23 cellular contexts compared by ENCODE assay signal in the genomic region with DNA sequence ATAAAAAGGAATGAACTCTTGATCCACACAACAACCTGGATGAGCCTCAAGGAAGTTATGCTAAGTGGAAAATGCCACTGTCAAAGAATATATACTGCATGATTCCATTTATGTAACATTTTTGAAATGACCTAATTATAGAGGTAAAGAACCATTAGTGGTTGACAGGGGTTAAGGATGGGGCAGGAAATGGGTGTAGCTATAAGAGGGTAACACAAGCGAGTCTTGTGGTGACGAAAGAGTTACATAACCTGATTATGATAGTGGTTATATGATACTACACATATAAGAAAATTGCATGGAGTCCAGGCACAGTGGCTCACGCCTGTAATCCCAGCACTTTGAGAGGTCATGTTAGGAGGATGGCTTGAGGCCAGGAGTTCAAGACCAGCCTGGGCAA.
"Had no signal": no experiment of that assay in that cellular context is flagged by ENCODE, and none has a peak within 500 bp of the region (broad histone marks: within the 10 kb centered on the region; RNA-seq: fewer than 3 reads in every experiment).

No MANE protein-coding gene starts in this region.

- H3K36me3 Mint-ChIP-seq: activated naive CD4-positive, alpha-beta T cell treated with anti-CD3 and anti-CD28 coated beads, Interleukin-2, amount 10 ng/mL, durations not matched to agents 7 days and 5 days; activated naive CD8-positive, alpha-beta T cell treated with anti-CD3 and anti-CD28 coated beads for 36 hours; T-cell had no signal

- H3K4me3 ChIP-seq: cardiac muscle cell, SK-N-MC had no signal

- H3K27me3 Mint-ChIP-seq: activated naive CD4-positive, alpha-beta T cell treated with anti-CD3 and anti-CD28 coated beads, Interleukin-2, amount 10 ng/mL, durations not matched to agents 7 days and 5 days had no signal

- H3K27ac Mint-ChIP-seq: activated CD4-positive, alpha-beta memory T cell treated with anti-CD3 and anti-CD28 coated beads, Interleukin-2, amount 10 ng/mL, durations not matched to agents 7 days and 5 days; activated CD4-positive, alpha-beta T cell treated with anti-CD3 and anti-CD28 coated beads for 36 hours; activated naive CD4-positive, alpha-beta T cell treated with anti-CD3 and anti-CD28 coated beads, Interleukin-2, amount 10 ng/mL, durations not matched to agents 7 days and 5 days; activated naive CD8-positive, alpha-beta T cell treated with anti-CD3 and anti-CD28 coated beads for 36 hours; activated T-helper 17 cell treated with anti-CD3 and anti-CD28 coated beads, Interleukin-2, amount 50 U/mL, for 72 hours; T-cell had no signal

- ATAC-seq: activated CD4-positive, alpha-beta T cell treated with anti-CD3 and anti-CD28 coated beads for 36 hours; activated T-helper 17 cell treated with anti-CD3 and anti-CD28 coated beads, Interleukin-2, amount 50 U/mL, for 72 hours; T-cell had no signal

- H3K9me3 Mint-ChIP-seq: activated CD4-positive, alpha-beta memory T cell treated with anti-CD3 and anti-CD28 coated beads, Interleukin-2, amount 10 ng/mL, durations not matched to agents 7 days and 5 days; activated naive CD4-positive, alpha-beta T cell treated with anti-CD3 and anti-CD28 coated beads, Interleukin-2, amount 10 ng/mL, durations not matched to agents 7 days and 5 days; activated naive CD8-positive, alpha-beta T cell treated with anti-CD3 and anti-CD28 coated beads for 36 hours; activated T-helper 17 cell treated with anti-CD3 and anti-CD28 coated beads, Interleukin-2, amount 50 U/mL, for 72 hours; T-cell had no signal

- H3K27ac ChIP-seq: brain microvascular endothelial cell, cardiac muscle cell, KMS-11, SK-N-MC, WERI-Rb-1 had no signal

- H3K36me3 ChIP-seq: brain microvascular endothelial cell, cardiac muscle cell, WERI-Rb-1 had no signal

- H3K4me3 Mint-ChIP-seq: activated CD4-positive, alpha-beta memory T cell treated with anti-CD3 and anti-CD28 coated beads, Interleukin-2, amount 10 ng/mL, durations not matched to agents 7 days and 5 days; activated CD4-positive, alpha-beta T cell treated with anti-CD3 and anti-CD28 coated beads for 36 hours; activated naive CD4-positive, alpha-beta T cell treated with anti-CD3 and anti-CD28 coated beads, Interleukin-2, amount 10 ng/mL, durations not matched to agents 7 days and 5 days; activated naive CD8-positive, alpha-beta T cell treated with anti-CD3 and anti-CD28 coated beads for 36 hours; activated T-helper 17 cell treated with anti-CD3 and anti-CD28 coated beads, Interleukin-2, amount 50 U/mL, for 72 hours; T-cell had no signal

- H3K27me3 ChIP-seq: brain microvascular endothelial cell, cardiac muscle cell had no signal

- H3K4me1 Mint-ChIP-seq: activated CD4-positive, alpha-beta memory T cell treated with anti-CD3 and anti-CD28 coated beads, Interleukin-2, amount 10 ng/mL, durations not matched to agents 7 days and 5 days; activated CD4-positive, alpha-beta T cell treated with anti-CD3 and anti-CD28 coated beads for 36 hours; activated naive CD4-positive, alpha-beta T cell treated with anti-CD3 and anti-CD28 coated beads, Interleukin-2, amount 10 ng/mL, durations not matched to agents 7 days and 5 days; activated naive CD8-positive, alpha-beta T cell treated with anti-CD3 and anti-CD28 coated beads for 36 hours; activated T-helper 17 cell treated with anti-CD3 and anti-CD28 coated beads, Interleukin-2, amount 50 U/mL, for 72 hours had no signal

- DNase-seq: activated CD4-positive, alpha-beta memory T cell treated with anti-CD3 and anti-CD28 coated beads, Interleukin-2, amount 10 ng/mL, durations not matched to agents 7 days and 5 days; activated CD4-positive, alpha-beta T cell treated with anti-CD3 and anti-CD28 coated beads for 36 hours; activated CD4-positive, alpha-beta T cell treated with anti-CD3 and anti-CD28 coated beads, Interleukin-2, amount 50 U/mL, for 1 hour; activated gamma-delta T cell; activated naive CD4-positive, alpha-beta T cell treated with anti-CD3 and anti-CD28 coated beads, Interleukin-2, amount 10 ng/mL, durations not matched to agents 7 days and 5 days; activated naive CD8-positive, alpha-beta T cell treated with anti-CD3 and anti-CD28 coated beads for 36 hours; activated T-cell treated with anti-CD3 and anti-CD28 coated beads for 4 hours; activated T-cell treated with anti-CD3 and anti-CD28 coated beads, Interleukin-2, amount 50 U/mL, for 48 hours; brain microvascular endothelial cell; cerebellar nuclear complex; NCI-H1092; NCI-H1417; NCI-H1694; NCI-H2029; NCI-H446; NCI-H524; SHP77 treated with DMSO at 0.1 percent for 48 hours; T-cell; WERI-Rb-1 had no signal
